Comparison of ENCODE assay signal across 19 cellular contexts in genomic region chr13:77760893-77761292, GRCh38.
"Had no signal": no experiment of that assay in that cellular context is flagged by ENCODE, and none has a peak within 500 bp of the region (broad histone marks: within the 10 kb centered on the region; RNA-seq: fewer than 3 reads in every experiment).

No MANE protein-coding gene starts in this region.

- H3K9me3 ChIP-seq: body of pancreas, thoracic aorta, upper lobe of left lung had no signal

- DNase-seq: activated CD4-positive, alpha-beta T cell treated with anti-CD3 and anti-CD28 coated beads for 48 hours; activated CD8-positive, alpha-beta memory T cell treated with anti-CD3 and anti-CD28 coated beads, Interleukin-2, amount 10 ng/mL, durations not matched to agents 7 days and 5 days; activated CD8-positive, alpha-beta T cell treated with anti-CD3 and anti-CD28 coated beads for 36 hours; activated effector memory CD4-positive, alpha-beta T cell treated with anti-CD3 and anti-CD28 coated beads, Interleukin-2, amount 50 U/mL, for 16 hours; activated naive CD4-positive, alpha-beta T cell treated with anti-CD3 and anti-CD28 coated beads, Interleukin-2, amount 50 U/mL, for 16 hours; activated T-cell treated with anti-CD3 and anti-CD28 coated beads for 4 hours; anterior cingulate cortex; body of pancreas; foreskin fibroblast; hippocampal formation; mesendoderm; naive thymus-derived CD4-positive, alpha-beta T cell; retina; stimulated activated CD4-positive, alpha-beta T cell treated with anti-CD3 and anti-CD28 coated beads, Interleukin-4, amount 100 ng/mL, for 1 hour; stimulated activated naive CD4-positive, alpha-beta T cell had no signal

- H3K27ac Mint-ChIP-seq: activated CD8-positive, alpha-beta T cell treated with anti-CD3 and anti-CD28 coated beads for 36 hours; naive thymus-derived CD4-positive, alpha-beta T cell; neural progenitor cell had no signal

- H3K27me3 ChIP-seq: body of pancreas, cardiac muscle cell, neural progenitor cell, upper lobe of left lung had no signal

- H3K4me3 Mint-ChIP-seq: activated CD8-positive, alpha-beta memory T cell treated with anti-CD3 and anti-CD28 coated beads, Interleukin-2, amount 10 ng/mL, durations not matched to agents 7 days and 5 days; activated CD8-positive, alpha-beta T cell treated with anti-CD3 and anti-CD28 coated beads for 36 hours; naive thymus-derived CD4-positive, alpha-beta T cell; neural progenitor cell had no signal

- ATAC-seq: activated CD8-positive, alpha-beta memory T cell treated with anti-CD3 and anti-CD28 coated beads, Interleukin-2, amount 10 ng/mL, durations not matched to agents 7 days and 5 days; activated CD8-positive, alpha-beta T cell treated with anti-CD3 and anti-CD28 coated beads for 36 hours; body of pancreas; naive thymus-derived CD4-positive, alpha-beta T cell had no signal

- H3K4me1 Mint-ChIP-seq: activated CD8-positive, alpha-beta memory T cell treated with anti-CD3 and anti-CD28 coated beads, Interleukin-2, amount 10 ng/mL, durations not matched to agents 7 days and 5 days; neural progenitor cell had no signal

- H3K4me3 ChIP-seq: body of pancreas, cardiac muscle cell, neural progenitor cell, thoracic aorta, upper lobe of left lung had no signal

- H3K27me3 Mint-ChIP-seq: activated CD8-positive, alpha-beta memory T cell treated with anti-CD3 and anti-CD28 coated beads, Interleukin-2, amount 10 ng/mL, durations not matched to agents 7 days and 5 days; activated CD8-positive, alpha-beta T cell treated with anti-CD3 and anti-CD28 coated beads for 36 hours; naive thymus-derived CD4-positive, alpha-beta T cell had no signal

- H3K27ac ChIP-seq: body of pancreas, cardiac muscle cell, neural progenitor cell, thoracic aorta had no signal

- H3K4me1 ChIP-seq: body of pancreas, neural progenitor cell had no signal

- H3K9me3 Mint-ChIP-seq: activated CD8-positive, alpha-beta T cell treated with anti-CD3 and anti-CD28 coated beads for 36 hours had no signal
